In the genomic region with DNA sequence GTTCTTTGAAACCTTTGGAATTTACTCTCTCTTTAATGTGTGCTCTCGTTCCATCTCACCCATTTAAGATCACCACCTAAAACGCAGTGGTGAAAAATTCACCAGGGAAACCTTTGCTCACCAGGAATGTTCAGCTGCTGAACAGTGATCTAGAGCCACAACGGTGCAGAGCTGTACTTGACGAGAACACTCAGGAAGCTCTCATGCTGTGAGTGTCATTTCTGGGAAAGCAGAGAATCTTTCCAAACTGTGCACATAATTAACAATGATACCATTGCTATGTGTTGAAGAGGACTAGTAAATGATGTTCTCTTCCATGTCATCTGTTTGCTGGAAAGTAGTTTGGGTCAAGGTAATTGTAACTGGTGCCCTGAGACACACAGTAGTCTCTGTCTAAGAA, we compare ENCODE assay signal across 21 cellular contexts.
A peak's percentile ranks its signal among the peaks of the same experiment; 100 is the strongest.
DNase-seq lines count a peak whose midpoint lies in the region; ATAC-seq lines count a peak whose summit lies in the region.
"Had no signal": no experiment of that assay in that cellular context is flagged by ENCODE, and none has a peak within 500 bp of the region (broad histone marks: within the 10 kb centered on the region; RNA-seq: fewer than 3 reads in every experiment).

No MANE protein-coding gene starts in this region.

- H3K36me3 Mint-ChIP-seq in activated CD4-positive, alpha-beta T cell treated with anti-CD3 and anti-CD28 coated beads for 36 hours (ENCODE audit: low read depth), result peaks cover 23% of the 10 kb centered on the region

- H3K14ac ChIP-seq in mesenchymal stem cell (ENCODE audit: low read length in 2 of 2), result no peak overlapping the region

- H3K23ac ChIP-seq in mesenchymal stem cell (ENCODE audit: low read length in 2 of 2), result no peak overlapping the region

- intact Hi-C loops in activated CD4-positive, alpha-beta T cell treated with anti-CD3 and anti-CD28 coated beads for 36 hours (cut with DNase I, micrococcal nuclease), result no loop called here
- intact Hi-C loops in left ventricle myocardium superior (cut with micrococcal nuclease), result no loop called here
- intact Hi-C loops in right cardiac atrium (cut with DNase I), result no loop called here

- H3K9me3 ChIP-seq in right cardiac atrium (ENCODE audit: control insufficient read depth, low read length) (no peaks in the 10 kb centered on the region), mesenchymal stem cell (ENCODE audit: control insufficient read depth, low read length) (no peaks in the 10 kb centered on the region)
- H3K9me3 ChIP-seq: BE2C had no signal

- H3K4me2 ChIP-seq in mesenchymal stem cell (ENCODE audit: low read length, poor library complexity, severe bottlenecking), result no peak overlapping the region
- H3K4me2 ChIP-seq: KMS-11 had no signal

- H3K27ac Mint-ChIP-seq in activated CD4-positive, alpha-beta T cell treated with anti-CD3 and anti-CD28 coated beads for 36 hours, result peak overlapping the region; percentile 3
- H3K27ac Mint-ChIP-seq: CD8-positive, alpha-beta T cell had no signal

- no peak overlapping the region for H2BK5ac ChIP-seq in mesenchymal stem cell (ENCODE audit: low read depth, low read length, poor library complexity, severe bottlenecking)

- H3K36me3 ChIP-seq in mesenchymal stem cell (ENCODE audit: control insufficient read depth in 1 of 2, insufficient read depth in 2 of 2, low read depth in 1 of 2, low read length in 2 of 2), result peaks cover 3 to 90% of the 10 kb centered on the region in 2 experiments
- H3K36me3 ChIP-seq: BE2C had no signal

- no peak overlapping the region for H4K8ac ChIP-seq in mesenchymal stem cell (ENCODE audit: low read length)

- CTCF ChIA-PET in activated CD4-positive, alpha-beta T cell treated with anti-CD3 and anti-CD28 coated beads for 36 hours (lab: Charles Lee), result interaction anchor here (1.1 to 1.5 kb wide), 2 partner anchors 12 to 32 kb away, joined by 3 to 5 read pairs; no protein-coding TSS in a partner anchor

- peaks cover 9% of the 10 kb centered on the region for H3K79me1 ChIP-seq in mesenchymal stem cell (replicated peaks; ENCODE audit: low read length, poor library complexity, severe bottlenecking)

- no peak overlapping the region for H2BK120ac ChIP-seq in mesenchymal stem cell (ENCODE audit: low read depth, low read length)

- no peak overlapping the region for H4K91ac ChIP-seq in mesenchymal stem cell (ENCODE audit: low read length)

- H3K27me3 ChIP-seq in right cardiac atrium (ENCODE audit: control insufficient read depth, insufficient read depth) (no peaks in the 10 kb centered on the region), mesenchymal stem cell (ENCODE audit: control insufficient read depth in 1 of 2, insufficient read depth in 1 of 2, low read length in 2 of 2) (no peaks in the 10 kb centered on the region)
- H3K27me3 ChIP-seq: BE2C had no signal

- no peaks in the 10 kb centered on the region for H3K4me1 Mint-ChIP-seq in activated CD4-positive, alpha-beta T cell treated with anti-CD3 and anti-CD28 coated beads for 36 hours

- H3K27ac ChIP-seq in right cardiac atrium (ENCODE audit: low read length) (no peak overlapping the region), mesenchymal stem cell (ENCODE audit: low read length, poor library complexity, severe bottlenecking) (peak overlapping the region; percentile 61)
- H3K27ac ChIP-seq: GM23248, KMS-11 had no signal

- no peak overlapping the region for H3K4ac ChIP-seq in mesenchymal stem cell (ENCODE audit: low read depth in 1 of 2, low read length in 2 of 2)

- no peak for DNase-seq in activated CD4-positive, alpha-beta T cell treated with anti-CD3 and anti-CD28 coated beads for 36 hours
- DNase-seq in activated CD4-positive, alpha-beta T cell treated with anti-CD3 and anti-CD28 coated beads for 4 hours, result no peak
- no peak for DNase-seq in left ventricle myocardium superior
- no peak for DNase-seq in right cardiac atrium
- DNase-seq in mesenchymal stem cell, result peak; percentile 63
- DNase-seq in A172 (ENCODE audit: low spot score), result no peak
- DNase-seq in HuH-7.5 (ENCODE audit: low spot score), result no peak
- DNase-seq: 8988T; BE2C; Calu3; CD8-positive, alpha-beta T cell; GF-D8; GM23248; HCEC 1CT; NCI-H187; NCI-H2107; NCI-H226; NCI-H524 treated with DMSO at 0.1 percent for 48 hours; RPMI8226 had no signal

- H2AK5ac ChIP-seq in mesenchymal stem cell (ENCODE audit: low read length, severe bottlenecking), result no peak overlapping the region

- H3K4me3 Mint-ChIP-seq in activated CD4-positive, alpha-beta T cell treated with anti-CD3 and anti-CD28 coated beads for 36 hours, result no peak overlapping the region
- H3K4me3 Mint-ChIP-seq: CD8-positive, alpha-beta T cell had no signal

- H3K9ac ChIP-seq in mesenchymal stem cell (ENCODE audit: low read length), result no peak overlapping the region
- H3K9ac ChIP-seq: GM23248, KMS-11 had no signal

- H3K9me3 Mint-ChIP-seq in activated CD4-positive, alpha-beta T cell treated with anti-CD3 and anti-CD28 coated beads for 36 hours (ENCODE audit: low read depth), result no peaks in the 10 kb centered on the region
- H3K9me3 Mint-ChIP-seq: CD8-positive, alpha-beta T cell had no signal

- 79% methylated on average over 4 of the region's 4 CpGs for WGBS in right cardiac atrium
- WGBS in mesenchymal stem cell, result 79% methylated on average over 4 of the region's 4 CpGs

- ATAC-seq in activated CD4-positive, alpha-beta T cell treated with anti-CD3 and anti-CD28 coated beads for 36 hours, result no peak
- peak; percentile 53 for ATAC-seq in left ventricle myocardium superior
- ATAC-seq in right cardiac atrium, result no peak
- ATAC-seq in GM21423 (IDR thresholded peaks at IDR 0.05; ENCODE audit: unreplicated experiment), result no peak
- ATAC-seq: CD8-positive, alpha-beta T cell had no signal

- peak overlapping the region in 1 of 2 experiments; percentile 56 for H3K18ac ChIP-seq in mesenchymal stem cell (ENCODE audit: low read depth in 1 of 2, low read length in 2 of 2)

- no peaks in the 10 kb centered on the region for H3K4me1 ChIP-seq in right cardiac atrium (ENCODE audit: control insufficient read depth, insufficient read depth, low read length)
- H3K4me1 ChIP-seq in mesenchymal stem cell (ENCODE audit: control insufficient read depth, insufficient read depth, low read depth, low read length), result no peaks in the 10 kb centered on the region
- H3K4me1 ChIP-seq: BE2C had no signal

- no peaks in the 10 kb centered on the region for H3K27me3 Mint-ChIP-seq in activated CD4-positive, alpha-beta T cell treated with anti-CD3 and anti-CD28 coated beads for 36 hours

- H2BK12ac ChIP-seq in mesenchymal stem cell (ENCODE audit: low read length in 2 of 2), result no peak overlapping the region

- no peak overlapping the region for H2BK15ac ChIP-seq in mesenchymal stem cell (ENCODE audit: low read depth, poor library complexity, severe bottlenecking)

- POLR2A ChIA-PET in activated CD4-positive, alpha-beta T cell treated with anti-CD3 and anti-CD28 coated beads for 36 hours (lab: Charles Lee), result no interaction called here

- H3K4me3 ChIP-seq in right cardiac atrium (ENCODE audit: low read length) (no peak overlapping the region), mesenchymal stem cell (ENCODE audit: insufficient read depth in 1 of 2, low read depth in 1 of 2, low read length in 2 of 2) (no peak overlapping the region)
- H3K4me3 ChIP-seq: GM23248 had no signal

- H2AFZ ChIP-seq in mesenchymal stem cell (ENCODE audit: low read depth, low read length), result no peak overlapping the region
- H2AFZ ChIP-seq: GM23248 had no signal
